Comparison of ENCODE assay signal across 8 cellular contexts in genomic region chr17:49434821-49435581, GRCh38. TPM values are rescaled to one million over a fixed set of nuclear protein-coding genes. Genes with fewer than 3 reads are reported as not detected.
A peak's percentile ranks its signal among the peaks of the same experiment; 100 is the strongest.
DNase-seq lines count a peak whose midpoint lies in the region; ATAC-seq and TF ChIP-seq lines count a peak whose summit lies in the region.

No MANE protein-coding gene starts in this region.

- no peaks in the 10 kb centered on the region for H3F3A ChIP-seq in PC-9 (ENCODE audit: insufficient read depth, low read depth)
- H3F3A ChIP-seq in smooth muscle cell (ENCODE audit: low read depth): no peaks in the 10 kb centered on the region

- no peak overlapping the region for H3K9ac ChIP-seq in smooth muscle cell (ENCODE audit: low read depth)

- H3K79me2 ChIP-seq in PC-9 (ENCODE audit: low read depth) (no peaks in the 10 kb centered on the region), smooth muscle cell (ENCODE audit: low read depth) (no peaks in the 10 kb centered on the region)

- no TSS peak for BruUV-seq in PC-9 (replicated peaks; lab: Mats Ljungman, UMichigan)

- H3K27me3 ChIP-seq in PC-9 (ENCODE audit: insufficient read depth, low read depth) (peaks cover 73% of the 10 kb centered on the region), heart right ventricle (peaks cover 0 to 34% (median 30%) of the 10 kb centered on the region in 7 donors), smooth muscle cell (ENCODE audit: low read depth) (no peaks in the 10 kb centered on the region)

- H3K9me2 ChIP-seq in PC-9 (ENCODE audit: insufficient read depth): no peaks in the 10 kb centered on the region

- H3K4me2 ChIP-seq in PC-9: no peak overlapping the region
- H3K4me2 ChIP-seq in smooth muscle cell: no peak overlapping the region

- POLR2A ChIA-PET in PC-9 (lab: Charles Lee; ENCODE audit: unreplicated experiment): no interaction called here

- CTCF ChIA-PET in PC-9 (lab: Charles Lee): interaction anchor here (0.6 to 1.7 kb wide), 3 partner anchors 23 to 131 kb away, joined by 3 to 7 read pairs (median 3); no protein-coding TSS in a partner anchor

- 54 to 56% methylated on average over 12 of the region's 12 CpGs for WGBS in heart right ventricle, 2 donors
- WGBS in smooth muscle cell (ENCODE audit: low lambda C conversion rate): 59% methylated on average over 12 of the region's 12 CpGs

- H3K27ac ChIP-seq in PC-9 (no peak overlapping the region), heart right ventricle (no peak overlapping the region), smooth muscle cell (ENCODE audit: low read depth) (no peak overlapping the region)

- DNase-seq in Ammon's horn (ENCODE audit: low spot score) (peak; percentile 54), GM19238 (ENCODE audit: insufficient read length, low spot score) (peak; percentile 58), PC-9 (peak; percentile 46 to 62), heart right ventricle (peak in 1 of 2 donors; percentile 43), smooth muscle cell (lab: John Stamatoyannopoulos, UW; ENCODE audit: unreplicated experiment) (no peak), NCI-H2107 (lab: John Stamatoyannopoulos, UW) (no peak)
- DNase-seq in activated naive CD4-positive, alpha-beta T cell treated with anti-CD3 and anti-CD28 coated beads, Interleukin-2, amount 50 U/mL, for 16 hours: peak; percentile 23
- no peak for DNase-seq in effector CD4-positive, alpha-beta T cell

- H3K4me1 ChIP-seq in PC-9 (replicated peaks; ENCODE audit: insufficient read depth): no peaks in the 10 kb centered on the region
- H3K4me1 ChIP-seq in heart right ventricle: peaks cover 0 to 8% (median 0%) of the 10 kb centered on the region in 9 donors
- peaks cover 20% of the 10 kb centered on the region for H3K4me1 ChIP-seq in smooth muscle cell (ENCODE audit: low read depth)

- no peaks in the 10 kb centered on the region for H4K20me1 ChIP-seq in PC-9 (ENCODE audit: insufficient read depth)
- H4K20me1 ChIP-seq in smooth muscle cell (ENCODE audit: low read depth): no peaks in the 10 kb centered on the region

- TF ChIP-seq CTCF in PC-9 (conservative IDR thresholded peaks at IDR 0.05): peak; percentile 94
- peak; percentile 70 to 83 (median 76) for TF ChIP-seq CTCF in heart right ventricle (IDR thresholded peaks at IDR 0.05)
- TF ChIP-seq CTCF in smooth muscle cell (IDR thresholded peaks at IDR 0.05; ENCODE audit: borderline replicate concordance, insufficient read depth, poor library complexity, severe bottlenecking): peak; percentile 80

- ATAC-seq in heart right ventricle: peak; percentile 32 to 74 (median 64)

- intact Hi-C loops in PC-9 (cut with micrococcal nuclease; ENCODE audit: unreplicated experiment) (loop anchor here (1.0 kb wide), 1 partner anchor 121 kb away; no protein-coding TSS in a partner anchor), heart right ventricle (cut with DNase I) (loop anchor here in 9 of 10 donors (2.0 to 10.0 kb wide), 6 partner anchors 60 to 122 kb away; partner anchors contain the start of gene NGFR (in 1 of the 9))

- no peak overlapping the region for H2AFZ ChIP-seq in PC-9
- no peak overlapping the region for H2AFZ ChIP-seq in smooth muscle cell (ENCODE audit: low read depth)

- H3K36me3 ChIP-seq in PC-9 (ENCODE audit: low read depth) (no peaks in the 10 kb centered on the region), heart right ventricle (no peaks in the 10 kb centered on the region), smooth muscle cell (ENCODE audit: low read depth) (no peaks in the 10 kb centered on the region)

- H3K9me3 ChIP-seq in PC-9 (ENCODE audit: insufficient read depth, low read depth) (no peaks in the 10 kb centered on the region), heart right ventricle (no peaks in the 10 kb centered on the region), smooth muscle cell (replicated peaks; ENCODE audit: low read depth) (no peaks in the 10 kb centered on the region)

- H3K4me3 ChIP-seq in PC-9 (no peak overlapping the region), heart right ventricle (no peak overlapping the region), smooth muscle cell (no peak overlapping the region)

RNA-seq across cellular contexts. Expression of gene PHB1, which starts 20.3 kb away (rescaled TPM):
- total RNA-seq in PC-9 (2021): 197 and 244 TPM in 2 replicates
- 100 to 1,000 TPM; 187 to 249 (median 215) TPM for total RNA-seq in heart right ventricle
- 100 to 1,000 TPM; 107 to 317 TPM for polyA plus RNA-seq in heart right ventricle
- total RNA-seq in smooth muscle cell: 80.8 and 90.1 TPM in 2 replicates
- polyA plus RNA-seq in smooth muscle cell: 181 and 184 TPM in 2 replicates

Comparison
In these comparisons a context has a peak if more than half of its experiments do, and no peak if none do; other contexts are left out.
1. DNase-seq: peak in Ammon's horn (single experiment), GM19238 (single experiment), PC-9 (2 of 2) and activated naive CD4-positive, alpha-beta T cell treated with anti-CD3 and anti-CD28 coated beads, Interleukin-2, amount 50 U/mL, for 16 hours (single experiment); none in smooth muscle cell (single experiment), effector CD4-positive, alpha-beta T cell (single experiment) and NCI-H2107 (single experiment).
2. Peak in every context shown above with its lines, with median percentiles within 50 percentile points of each other: CTCF ChIP-seq.